ENCODE assay signal across 34 cellular contexts in genomic region chr3:126502656-126503055, GRCh38. TPM values are rescaled to one million over a fixed set of nuclear protein-coding genes. Genes with fewer than 3 reads are reported as not detected.
"Had no signal": no experiment of that assay in that cellular context is flagged by ENCODE, and none has a peak within 500 bp of the region (broad histone marks: within the 10 kb centered on the region; RNA-seq: fewer than 3 reads in every experiment).

No MANE protein-coding gene starts in this region.

- H3K27ac Mint-ChIP-seq: activated CD4-positive, alpha-beta T cell treated with anti-CD3 and anti-CD28 coated beads, Interleukin-2, amount 10 ng/mL, durations not matched to agents 7 days and 5 days; activated CD8-positive, alpha-beta memory T cell treated with anti-CD3 and anti-CD28 coated beads, Interleukin-2, amount 10 ng/mL, durations not matched to agents 7 days and 5 days; activated CD8-positive, alpha-beta T cell treated with anti-CD3 and anti-CD28 coated beads for 36 hours; activated naive CD8-positive, alpha-beta T cell treated with anti-CD3 and anti-CD28 coated beads, Interleukin-2, amount 50 U/mL, for 24 hours; naive B cell; stimulated activated memory B cell treated with anti-CD40 and anti-IgM and Interleukin-4, amounts not matched to agents 10 μg/mL and 1 μg/mL and 100 μg/mL, for 72 hours had no signal

- H3K36me3 Mint-ChIP-seq: activated CD8-positive, alpha-beta memory T cell treated with anti-CD3 and anti-CD28 coated beads, Interleukin-2, amount 10 ng/mL, durations not matched to agents 7 days and 5 days; naive B cell; stimulated activated memory B cell treated with anti-CD40 and anti-IgM and Interleukin-4, amounts not matched to agents 10 μg/mL and 1 μg/mL and 100 μg/mL, for 72 hours had no signal

- H3K4me1 Mint-ChIP-seq: activated CD8-positive, alpha-beta memory T cell treated with anti-CD3 and anti-CD28 coated beads, Interleukin-2, amount 10 ng/mL, durations not matched to agents 7 days and 5 days; activated naive CD8-positive, alpha-beta T cell treated with anti-CD3 and anti-CD28 coated beads, Interleukin-2, amount 50 U/mL, for 24 hours; naive B cell; stimulated activated memory B cell treated with anti-CD40 and anti-IgM and Interleukin-4, amounts not matched to agents 10 μg/mL and 1 μg/mL and 100 μg/mL, for 72 hours had no signal

- H3K9me3 ChIP-seq: body of pancreas, heart left ventricle, lower lobe of right lung, sigmoid colon, stomach, suprapubic skin, tibial nerve had no signal

- H3K4me3 Mint-ChIP-seq: activated CD4-positive, alpha-beta T cell treated with anti-CD3 and anti-CD28 coated beads, Interleukin-2, amount 10 ng/mL, durations not matched to agents 7 days and 5 days; activated CD8-positive, alpha-beta memory T cell treated with anti-CD3 and anti-CD28 coated beads, Interleukin-2, amount 10 ng/mL, durations not matched to agents 7 days and 5 days; activated CD8-positive, alpha-beta T cell treated with anti-CD3 and anti-CD28 coated beads for 36 hours; activated naive CD8-positive, alpha-beta T cell treated with anti-CD3 and anti-CD28 coated beads, Interleukin-2, amount 50 U/mL, for 24 hours; naive B cell; stimulated activated memory B cell treated with anti-CD40 and anti-IgM and Interleukin-4, amounts not matched to agents 10 μg/mL and 1 μg/mL and 100 μg/mL, for 72 hours had no signal

- DNase-seq: activated CD4-positive, alpha-beta T cell treated with anti-CD3 and anti-CD28 coated beads, Interleukin-2, amount 10 ng/mL, durations not matched to agents 7 days and 5 days; activated CD4-positive, CD25-positive, alpha-beta regulatory T cell treated with anti-CD3 and anti-CD28 coated beads, Interleukin-2, amount 50 U/mL, for 72 hours; activated CD8-positive, alpha-beta memory T cell treated with anti-CD3 and anti-CD28 coated beads, Interleukin-2, amount 10 ng/mL, durations not matched to agents 7 days and 5 days; activated CD8-positive, alpha-beta T cell treated with anti-CD3 and anti-CD28 coated beads for 36 hours; activated gamma-delta T cell; activated naive CD4-positive, alpha-beta T cell treated with anti-CD3 and anti-CD28 coated beads, Interleukin-2, amount 50 U/mL, for 16 hours; activated naive CD8-positive, alpha-beta T cell treated with anti-CD3 and anti-CD28 coated beads, Interleukin-2, amount 50 U/mL, for 24 hours; activated T-cell treated with anti-CD3 and anti-CD28 coated beads for 4 hours; body of pancreas; heart left ventricle; islet precursor cell; left colon; lower lobe of right lung; naive B cell; occipital lobe; sigmoid colon; stimulated activated CD4-positive, alpha-beta T cell treated with anti-CD3 and anti-CD28 coated beads, Interleukin-15, amount 100 ng/mL, for 24 hours; stomach; T-helper 1 cell; WERI-Rb-1 had no signal

- H3K4me2 ChIP-seq: smooth muscle cell had no signal

- FAIRE-seq: endometrium, TTC549 had no signal

- H3K4me1 ChIP-seq: body of pancreas, lower lobe of right lung, sigmoid colon, stomach, suprapubic skin, tibial nerve had no signal

- H3K27me3 Mint-ChIP-seq: activated CD4-positive, alpha-beta T cell treated with anti-CD3 and anti-CD28 coated beads, Interleukin-2, amount 10 ng/mL, durations not matched to agents 7 days and 5 days; activated CD8-positive, alpha-beta memory T cell treated with anti-CD3 and anti-CD28 coated beads, Interleukin-2, amount 10 ng/mL, durations not matched to agents 7 days and 5 days; activated naive CD8-positive, alpha-beta T cell treated with anti-CD3 and anti-CD28 coated beads, Interleukin-2, amount 50 U/mL, for 24 hours had no signal

- ATAC-seq: activated CD8-positive, alpha-beta memory T cell treated with anti-CD3 and anti-CD28 coated beads, Interleukin-2, amount 10 ng/mL, durations not matched to agents 7 days and 5 days; activated CD8-positive, alpha-beta T cell treated with anti-CD3 and anti-CD28 coated beads for 36 hours; activated naive CD8-positive, alpha-beta T cell treated with anti-CD3 and anti-CD28 coated beads, Interleukin-2, amount 50 U/mL, for 24 hours; body of pancreas; heart left ventricle; left colon; lower lobe of right lung; stimulated activated memory B cell treated with anti-CD40 and anti-IgM and Interleukin-4, amounts not matched to agents 10 μg/mL and 1 μg/mL and 100 μg/mL, for 72 hours had no signal

- H3K9me3 Mint-ChIP-seq: activated CD4-positive, alpha-beta T cell treated with anti-CD3 and anti-CD28 coated beads, Interleukin-2, amount 10 ng/mL, durations not matched to agents 7 days and 5 days; activated CD8-positive, alpha-beta T cell treated with anti-CD3 and anti-CD28 coated beads for 36 hours; activated naive CD8-positive, alpha-beta T cell treated with anti-CD3 and anti-CD28 coated beads, Interleukin-2, amount 50 U/mL, for 24 hours; naive B cell; stimulated activated memory B cell treated with anti-CD40 and anti-IgM and Interleukin-4, amounts not matched to agents 10 μg/mL and 1 μg/mL and 100 μg/mL, for 72 hours had no signal

- H3K27me3 ChIP-seq: body of pancreas had no signal

- H3K4me3 ChIP-seq: body of pancreas, heart left ventricle, lower lobe of right lung, sigmoid colon, smooth muscle cell, stomach, suprapubic skin, tibial nerve had no signal

- H3K36me3 ChIP-seq: heart left ventricle, lower lobe of right lung, sigmoid colon, stomach, suprapubic skin, tibial nerve, WERI-Rb-1 had no signal

- H3K27ac ChIP-seq: body of pancreas, heart left ventricle, lower lobe of right lung, sigmoid colon, stomach, suprapubic skin, tibial nerve, WERI-Rb-1 had no signal

RNA-seq across cellular contexts. Expression of gene UROC1, which starts 14.9 kb away (rescaled TPM):
- total RNA-seq: activated CD4-positive, alpha-beta T cell treated with anti-CD3 and anti-CD28 coated beads, Interleukin-2, amount 10 ng/mL, durations not matched to agents 7 days and 5 days; activated CD8-positive, alpha-beta memory T cell treated with anti-CD3 and anti-CD28 coated beads, Interleukin-2, amount 10 ng/mL, durations not matched to agents 7 days and 5 days; activated CD8-positive, alpha-beta T cell treated with anti-CD3 and anti-CD28 coated beads for 36 hours; body of pancreas; cardiac septum; chondrocyte; epithelial cell of proximal tubule; fibroblast of villous mesenchyme; heart left ventricle; left colon; lower lobe of right lung; mesenteric fat pad; occipital lobe; renal cortical epithelial cell; sigmoid colon; smooth muscle cell; stomach; suprapubic skin; tibial nerve had no signal
- polyA plus RNA-seq: heart left ventricle, neural cell, smooth muscle cell, stomach had no signal

RNA-seq across cellular contexts. Expression of gene CHST13, which starts 21.3 kb away (rescaled TPM):
- total RNA-seq: activated CD4-positive, alpha-beta T cell treated with anti-CD3 and anti-CD28 coated beads, Interleukin-2, amount 10 ng/mL, durations not matched to agents 7 days and 5 days; activated CD8-positive, alpha-beta memory T cell treated with anti-CD3 and anti-CD28 coated beads, Interleukin-2, amount 10 ng/mL, durations not matched to agents 7 days and 5 days; activated CD8-positive, alpha-beta T cell treated with anti-CD3 and anti-CD28 coated beads for 36 hours; chondrocyte; fibroblast of villous mesenchyme; occipital lobe; smooth muscle cell; suprapubic skin had no signal
- polyA plus RNA-seq: neural cell, smooth muscle cell had no signal

RNA-seq across cellular contexts. Expression of gene C3orf22, which starts 56.1 kb away (rescaled TPM):
- total RNA-seq: activated CD4-positive, alpha-beta T cell treated with anti-CD3 and anti-CD28 coated beads, Interleukin-2, amount 10 ng/mL, durations not matched to agents 7 days and 5 days; activated CD8-positive, alpha-beta memory T cell treated with anti-CD3 and anti-CD28 coated beads, Interleukin-2, amount 10 ng/mL, durations not matched to agents 7 days and 5 days; activated CD8-positive, alpha-beta T cell treated with anti-CD3 and anti-CD28 coated beads for 36 hours; body of pancreas; cardiac septum; chondrocyte; epithelial cell of proximal tubule; fibroblast of villous mesenchyme; heart left ventricle; left colon; lower lobe of right lung; mesenteric fat pad; mucosa of gallbladder; occipital lobe; renal cortical epithelial cell; smooth muscle cell; stomach; suprapubic skin; tibial nerve had no signal
- polyA plus RNA-seq: heart left ventricle, neural cell, sigmoid colon, smooth muscle cell, stomach had no signal
